24 cellular contexts compared by ENCODE assay signal in the genomic region with DNA sequence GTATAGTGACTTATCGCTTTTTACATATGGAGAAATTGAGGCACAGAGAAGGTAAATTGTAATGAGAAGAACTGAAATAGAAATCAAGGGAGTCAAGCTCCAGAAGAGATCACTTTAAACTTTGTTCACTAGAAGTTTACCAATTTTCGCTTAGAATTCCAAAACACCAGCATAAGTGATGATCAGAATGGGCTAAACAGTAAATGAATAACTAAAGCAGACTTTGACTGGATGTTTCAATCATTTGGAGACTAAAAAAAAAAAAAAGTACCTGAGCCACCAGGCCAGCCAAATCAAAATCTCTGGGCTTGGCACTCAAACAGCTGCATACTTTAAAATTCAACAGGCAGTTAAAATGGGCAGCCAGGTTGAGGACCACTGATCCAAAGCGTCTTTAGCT. TPM values are rescaled to one million over a fixed set of nuclear protein-coding genes. Genes with fewer than 3 reads are reported as not detected.
A peak's percentile ranks its signal among the peaks of the same experiment; 100 is the strongest.
DNase-seq lines count a peak whose midpoint lies in the region; ATAC-seq, FAIRE-seq and TF ChIP-seq lines count a peak whose summit lies in the region.
"Had no signal": no experiment of that assay in that cellular context is flagged by ENCODE, and none has a peak within 500 bp of the region (broad histone marks: within the 10 kb centered on the region; RNA-seq: fewer than 3 reads in every experiment).

No MANE protein-coding gene starts in this region.

- H3K36me3 ChIP-seq in esophagus squamous epithelium (no peaks in the 10 kb centered on the region), HepG2 (replicated peaks in 1 of 2; ENCODE audit: control insufficient read depth in 1 of 2, insufficient read depth in 2 of 2, low read length in 2 of 2) (no peaks in the 10 kb centered on the region)

- H3K4me3 ChIP-seq in esophagus squamous epithelium (no peak overlapping the region), HepG2 (replicated peaks in 1 of 3; ENCODE audit: insufficient read depth in 1 of 3, low read depth in 2 of 3, low read length in 3 of 3) (no peak overlapping the region; a peak in 1 of 6 replicates)

- H3K9me3 ChIP-seq in esophagus squamous epithelium (no peaks in the 10 kb centered on the region), HepG2 (ENCODE audit: low read length) (no peaks in the 10 kb centered on the region)
- H3K9me3 ChIP-seq: Caco-2, SK-N-SH had no signal

- POLR2A ChIA-PET in HepG2 (lab: Yijun Ruan, JAX): no interaction called here

- no TSS peak for BruUV-seq in HepG2 (replicated peaks; lab: Mats Ljungman, UMichigan)

- in situ Hi-C loops in HepG2 (cut with HindIII; ENCODE audit: extremely low pct_ligation_motif_present, low pct_unique_long_range_greater_than_20kb): no loop called here

- H3K27ac ChIP-seq in esophagus squamous epithelium: peak overlapping the region in 3 of 4 donors; percentile 7 to 56 (median 39)
- H3K27ac ChIP-seq in HepG2 (ENCODE audit: extremely low read length, insufficient read depth, low read length): no peak overlapping the region

- no peaks in the 10 kb centered on the region for H3K27me3 ChIP-seq in esophagus squamous epithelium
- no peaks in the 10 kb centered on the region; a peak in 1 of 5 replicates for H3K27me3 ChIP-seq in HepG2 (ENCODE audit: control insufficient read depth in 1 of 2, insufficient read depth in 2 of 2, low read length in 2 of 2)

- TF ChIP-seq POLR2A in H54 (IDR thresholded peaks at IDR 0.05; ENCODE audit: low read depth, low read length) (no peak), esophagus squamous epithelium (IDR thresholded peaks at IDR 0.05) (no peak), HepG2 (IDR thresholded peaks at IDR 0.05; ENCODE audit: insufficient read depth in 1 of 2, low read depth in 2 of 2, low read length in 2 of 2) (no peak)

- H3K9ac ChIP-seq in HepG2 (ENCODE audit: insufficient read depth, low read depth, low read length): no peak overlapping the region
- H3K9ac ChIP-seq: SK-N-SH had no signal

- intact Hi-C loops in esophagus squamous epithelium (cut with DNase I) (no loop called here), HepG2 (cut with micrococcal nuclease; ENCODE audit: unreplicated experiment) (no loop called here)

- H3K4me2 ChIP-seq in HepG2 (ENCODE audit: low read depth, low read length): peak overlapping the region; percentile 48
- H3K4me2 ChIP-seq: SK-N-SH had no signal

- TF ChIP-seq EP300 in HepG2 (IDR thresholded peaks at IDR 0.05; ENCODE audit: low read depth in 2 of 2, low read length in 2 of 2) (no peak), HepG2 (CRISPR knock-in tag; IDR thresholded peaks at IDR 0.05; ENCODE audit: borderline replicate concordance) (no peak)

- H3K79me2 ChIP-seq in HepG2 (ENCODE audit: insufficient read depth, low read length): no peaks in the 10 kb centered on the region

- no peaks in the 10 kb centered on the region for H4K20me1 ChIP-seq in HepG2 (ENCODE audit: insufficient read depth, low read length)

- CTCF ChIA-PET in HepG2 (lab: Yijun Ruan, JAX; ENCODE audit: low intra/inter-chr PET ratio, low total read pairs): no interaction called here

- ATAC-seq in HepG2 (peak; percentile 66), GM18519 (IDR thresholded peaks at IDR 0.05; ENCODE audit: low FRiP score, unreplicated experiment) (no peak), HG02973 (IDR thresholded peaks at IDR 0.05; ENCODE audit: unreplicated experiment) (no peak)

- TF ChIP-seq RAD21 in HepG2 (CRISPR knock-in tag; IDR thresholded peaks at IDR 0.05): no peak

- TF ChIP-seq CTCF in esophagus squamous epithelium (IDR thresholded peaks at IDR 0.05) (no peak), HepG2 (CRISPR knock-in tag; IDR thresholded peaks at IDR 0.05) (no peak)

- H2AFZ ChIP-seq in HepG2 (ENCODE audit: low read length): no peak overlapping the region

- H3K4me1 ChIP-seq in esophagus squamous epithelium: peaks cover 0 to 45% (median 4%) of the 10 kb centered on the region in 3 donors
- H3K4me1 ChIP-seq in HepG2 (ENCODE audit: insufficient read depth, low read length): peaks cover 24% of the 10 kb centered on the region

- no peak for DNase-seq in H54 (ENCODE audit: insufficient read length, low spot score)
- no peak for DNase-seq in esophagus squamous epithelium (lab: John Stamatoyannopoulos, UW)
- peak; percentile 27 for DNase-seq in HepG2 (ENCODE audit: low spot score)
- DNase-seq in renal cortical epithelial cell (ENCODE audit: low read depth): peak; percentile 58
- DNase-seq in DMS 273 treated with DMSO at 0.1 percent for 48 hours (lab: John Stamatoyannopoulos, UW): no peak
- DNase-seq: Caco-2; CD4-positive, alpha-beta T cell; DMS153; KBM-7; NCI-H1092 treated with DMSO at 0.1 percent for 48 hours; NCI-H1436 treated with DMSO at 0.1 percent for 48 hours; NCI-H1930; NCI-H2227 treated with DMSO at 0.1 percent for 48 hours; NCI-H510A treated with DMSO at 0.1 percent for 48 hours; NCI-H748 treated with DMSO at 0.1 percent for 48 hours; NK-92 treated with Interleukin-12 subunit alpha and Interleukin-12 subunit beta, amount 100 ng/mL, for 24 hours; SIG-M5; SK-N-SH had no signal

- 72 to 81% methylated on average over 3 of the region's 3 CpGs for WGBS in esophagus squamous epithelium, 2 donors
- 15% methylated on average over 3 of the region's 3 CpGs for WGBS in HepG2 (ENCODE audit: low lambda C conversion rate)

- FAIRE-seq in H54 (lab: Jason Lieb, UNC): peak; percentile 67
- FAIRE-seq in HepG2 (lab: Jason Lieb, UNC): no peak
- FAIRE-seq: GM12892, H1 had no signal

TF ChIP-seq in HepG2, 621 proteins besides CTCF, POLR2A, EP300 and RAD21 (continues in another document):
- TF ChIP-seq ZNF232 (CRISPR knock-in tag; IDR thresholded peaks at IDR 0.05; ENCODE audit: borderline replicate concordance): no peak

RNA-seq across cellular contexts. Expression of gene FYB1, which starts 38.2 kb away (rescaled TPM):
- total RNA-seq in esophagus squamous epithelium (10 to 100 TPM in 3 of 4 donors, 1 to 10 TPM in 1; 2.8 to 14.1 (median 11.9) TPM), HepG2 (2016; rRNA removed; fragmentation: Illumina TruSeq; extraction: Trizol) (not detected in 2 replicates), renal cortical epithelial cell (0.25 TPM in 1 of 2 replicates, not detected in the other)
- not detected in 2 replicates for total RNA-seq in HepG2 (2016; cell fraction: cytosol; rRNA removed; fragmentation: Illumina TruSeq; extraction: Trizol; ENCODE audit: low read depth)
- total RNA-seq in HepG2 (2016; cell fraction: insoluble cytoplasmic fraction; rRNA removed; fragmentation: Illumina TruSeq; extraction: Trizol): not detected in 2 replicates
- total RNA-seq in HepG2 (2016; cell fraction: membrane; rRNA removed; fragmentation: Illumina TruSeq; extraction: Trizol): not detected in 2 replicates
- total RNA-seq in HepG2 (2016; cell fraction: nucleus; rRNA removed; fragmentation: Illumina TruSeq; extraction: Trizol): not detected in 2 replicates
- polyA plus RNA-seq in HepG2 (2011; rRNA removed): 0.03 TPM in 1 of 2 replicates, not detected in the other
- not detected in 2 replicates for polyA plus RNA-seq in HepG2 (2011; cell fraction: cytosol; rRNA removed)
- polyA plus RNA-seq in HepG2 (2011; cell fraction: nucleus; rRNA removed): 0.03 and 0.12 TPM in 2 replicates
- polyA plus RNA-seq in HepG2 (2012): 0.11 TPM in 1 of 2 replicates, not detected in the other
- not detected in 2 replicates for polyA plus RNA-seq in HepG2 (2016; cell fraction: cytosol; fragmentation: Illumina TruSeq; extraction: Trizol; ENCODE audit: low read depth)
- not detected in 2 replicates for polyA plus RNA-seq in HepG2 (2016; cell fraction: insoluble cytoplasmic fraction; fragmentation: Illumina TruSeq; extraction: Trizol; ENCODE audit: low read depth)
- polyA plus RNA-seq in HepG2 (2016; cell fraction: membrane; fragmentation: Illumina TruSeq; extraction: Trizol; ENCODE audit: low read depth): not detected in 2 replicates
- not detected in 2 replicates for polyA plus RNA-seq in HepG2 (2016; cell fraction: nucleus; fragmentation: Illumina TruSeq; extraction: Trizol; ENCODE audit: insufficient read depth, low read depth)
- 0.28 TPM in 1 of 2 replicates, not detected in the other for polyA minus RNA-seq in HepG2 (2011; rRNA and poly(A)+ RNA removed; ENCODE audit: low replicate concordance)
- polyA minus RNA-seq in HepG2 (2011; cell fraction: cytosol; rRNA and poly(A)+ RNA removed): not detected in 2 replicates
- polyA minus RNA-seq in HepG2 (2011; cell fraction: nucleus; rRNA and poly(A)+ RNA removed): 0.12 and 0.26 TPM in 2 replicates
- total RNA-seq: A673, G401, H1 had no signal
- polyA plus RNA-seq: H1, SK-N-SH had no signal

Comparison
In these comparisons a context has a peak if more than half of its experiments do, and no peak if none do; other contexts are left out.
1. DNase-seq: peak in HepG2 (single experiment) and renal cortical epithelial cell (single experiment); none in H54 (single experiment), esophagus squamous epithelium (single experiment) and DMS 273 treated with DMSO at 0.1 percent for 48 hours (single experiment).